Comparison of ENCODE assay signal across 24 cellular contexts in the genomic region with DNA sequence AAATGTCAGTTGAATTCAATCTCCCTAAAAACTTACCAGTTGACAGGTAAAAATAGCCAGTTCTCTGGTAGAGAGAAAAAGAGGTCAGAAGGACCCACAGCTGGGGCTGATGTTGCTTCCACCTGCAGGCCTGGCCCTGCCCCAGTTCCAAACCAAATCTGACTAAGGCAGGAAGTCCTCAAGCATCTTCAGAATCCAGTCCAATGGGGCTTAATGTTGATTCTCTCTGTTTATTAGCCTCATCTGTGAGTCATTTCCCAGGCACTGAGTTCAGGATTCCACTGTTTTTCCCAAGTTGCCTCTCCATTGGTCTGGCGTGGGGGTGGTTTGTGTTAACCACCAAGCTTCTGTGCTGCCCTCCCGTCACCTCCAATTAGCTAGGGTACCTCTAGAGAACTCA.
DNase-seq lines count a peak whose midpoint lies in the region; ATAC-seq and TF ChIP-seq lines count a peak whose summit lies in the region.
"Had no signal": no experiment of that assay in that cellular context is flagged by ENCODE, and none has a peak within 500 bp of the region (broad histone marks: within the 10 kb centered on the region; RNA-seq: fewer than 3 reads in every experiment).

No MANE protein-coding gene starts in this region.

- intact Hi-C loops in mammary epithelial cell (cut with micrococcal nuclease): no loop called here

- in situ Hi-C loops in mammary epithelial cell (cut with MboI; ENCODE audit: low sequenced_read_pairs in 2 of 2): no loop called here

- H3K9me3 ChIP-seq in mammary epithelial cell (replicated peaks; ENCODE audit: insufficient read depth, low read length): peaks cover 4% of the 10 kb centered on the region
- H3K9me3 ChIP-seq: A549, gastrocnemius medialis, left lung, prostate gland, upper lobe of left lung had no signal

- ATAC-seq in HG03139 (IDR thresholded peaks at IDR 0.05; ENCODE audit: unreplicated experiment) (no peak), HG02642 (IDR thresholded peaks at IDR 0.05; ENCODE audit: poor library complexity, unreplicated experiment) (no peak)
- ATAC-seq: A549; activated CD8-positive, alpha-beta T cell treated with anti-CD3 and anti-CD28 coated beads for 36 hours; left lung had no signal

- H3K4me3 ChIP-seq in mammary epithelial cell (replicated peaks in 1 of 3; ENCODE audit: insufficient read depth in 1 of 3, low read depth in 2 of 3, low read length in 3 of 3): no peak overlapping the region
- H3K4me3 ChIP-seq: A549, gastrocnemius medialis, left lung, neural progenitor cell, PC-9, prostate gland, SK-N-MC, upper lobe of left lung had no signal

- BruUV-seq in mammary epithelial cell (replicated peaks; lab: Mats Ljungman, UMichigan): no TSS peak

- no peaks in the 10 kb centered on the region for H4K20me1 ChIP-seq in mammary epithelial cell (ENCODE audit: insufficient read depth, low read length)

- WGBS in mammary epithelial cell (ENCODE audit: low coverage, missing lambda C conversion rate): no CpG with 5 or more reads among the region's 2 CpGs

- DNase-seq in NCI-H2196 (lab: John Stamatoyannopoulos, UW; ENCODE audit: unreplicated experiment): peak; percentile 26
- DNase-seq in NCI-H2196 treated with DMSO at 0.1 percent for 48 hours (lab: John Stamatoyannopoulos, UW; ENCODE audit: unreplicated experiment): no peak
- peak; percentile 78 for DNase-seq in NCI-H2029 treated with DMSO at 0.1 percent for 48 hours (lab: John Stamatoyannopoulos, UW)
- peak; percentile 74 for DNase-seq in mammary epithelial cell
- peak; percentile 28 for DNase-seq in renal cortical epithelial cell (ENCODE audit: low read depth)
- no peak for DNase-seq in cerebellar nuclear complex (lab: John Stamatoyannopoulos, UW)
- DNase-seq: activated B cell treated with CpG ODN at 0.5 μM for 24 hours; activated CD8-positive, alpha-beta T cell treated with anti-CD3 and anti-CD28 coated beads for 36 hours; activated naive CD4-positive, alpha-beta T cell treated with anti-CD3 and anti-CD28 coated beads, Interleukin-2, amount 10 ng/mL, durations not matched to agents 7 days and 5 days; activated T-cell treated with anti-CD3 and anti-CD28 coated beads, Interleukin-2, amount 50 U/mL, for 1 hour; C1 segment of cervical spinal cord; left lung; NCI-H2081; NCI-H69; PC-9; stimulated activated CD4-positive, alpha-beta T cell treated with anti-CD3 and anti-CD28 coated beads, Interleukin-4, amount 100 ng/mL, for 24 hours; upper lobe of left lung had no signal

- dilution Hi-C loops in mammary epithelial cell (cut with HindIII; ENCODE audit: low sequenced_read_pairs): no loop called here

- no peaks in the 10 kb centered on the region for H3K79me2 ChIP-seq in mammary epithelial cell (ENCODE audit: insufficient read depth, low read length)

- H3K36me3 ChIP-seq in mammary epithelial cell (ENCODE audit: insufficient read depth, low read length): no peaks in the 10 kb centered on the region
- H3K36me3 ChIP-seq: gastrocnemius medialis, left lung, neural progenitor cell, prostate gland, upper lobe of left lung had no signal

- no peaks in the 10 kb centered on the region for H3K27me3 ChIP-seq in mammary epithelial cell (ENCODE audit: insufficient read depth, low read length)
- H3K27me3 ChIP-seq: gastrocnemius medialis, left lung, neural progenitor cell, upper lobe of left lung had no signal

- no peak for TF ChIP-seq CTCF in mammary epithelial cell (conservative IDR thresholded peaks at IDR 0.05 in 1 of 2, IDR thresholded peaks at IDR 0.05 in 1 of 2; ENCODE audit: extremely low read depth in 1 of 2, insufficient read depth in 1 of 2, low read depth in 1 of 2, low read length in 2 of 2)

- H3K4me2 ChIP-seq in mammary epithelial cell (ENCODE audit: insufficient read depth, low read depth, low read length): no peak overlapping the region
- H3K4me2 ChIP-seq: A549, neural progenitor cell, PC-9 had no signal

- H3K27ac ChIP-seq in mammary epithelial cell (ENCODE audit: insufficient read depth, low read depth, low read length): no peak overlapping the region
- H3K27ac ChIP-seq: A549, gastrocnemius medialis, left lung, neural progenitor cell, PC-9, prostate gland, SK-N-MC, upper lobe of left lung had no signal

- no peaks in the 10 kb centered on the region for H3K4me1 ChIP-seq in mammary epithelial cell (ENCODE audit: insufficient read depth, low read length)
- H3K4me1 ChIP-seq: A549, gastrocnemius medialis, left lung, prostate gland had no signal

- H2AFZ ChIP-seq in mammary epithelial cell (ENCODE audit: low read depth, low read length): no peak overlapping the region
- H2AFZ ChIP-seq: neural progenitor cell, PC-9 had no signal

- CTCF ChIA-PET in mammary epithelial cell (lab: Charles Lee; ENCODE audit: low non-redundant PET): no interaction called here

- H3K9ac ChIP-seq in mammary epithelial cell (ENCODE audit: insufficient read depth, low read length): no peak overlapping the region
- H3K9ac ChIP-seq: neural progenitor cell had no signal

Comparison
In these comparisons a context has a peak if more than half of its experiments do, and no peak if none do; other contexts are left out.
1. DNase-seq: peak in NCI-H2196 (single experiment), NCI-H2029 treated with DMSO at 0.1 percent for 48 hours (single experiment), mammary epithelial cell (single experiment) and renal cortical epithelial cell (single experiment); none in NCI-H2196 treated with DMSO at 0.1 percent for 48 hours (single experiment) and cerebellar nuclear complex (0 of 2).